ENCODE assay signal across 1 cellular context in genomic region chr1:233714631-233715217, GRCh38.
TF ChIP-seq lines count a peak whose summit lies in the region.

No MANE protein-coding gene starts in this region.

TF ChIP-seq in SK-N-SH, 30 proteins besides CTCF, POLR2A, EP300 and RAD21 (continued from another document):
- TF ChIP-seq, protein P1, sequence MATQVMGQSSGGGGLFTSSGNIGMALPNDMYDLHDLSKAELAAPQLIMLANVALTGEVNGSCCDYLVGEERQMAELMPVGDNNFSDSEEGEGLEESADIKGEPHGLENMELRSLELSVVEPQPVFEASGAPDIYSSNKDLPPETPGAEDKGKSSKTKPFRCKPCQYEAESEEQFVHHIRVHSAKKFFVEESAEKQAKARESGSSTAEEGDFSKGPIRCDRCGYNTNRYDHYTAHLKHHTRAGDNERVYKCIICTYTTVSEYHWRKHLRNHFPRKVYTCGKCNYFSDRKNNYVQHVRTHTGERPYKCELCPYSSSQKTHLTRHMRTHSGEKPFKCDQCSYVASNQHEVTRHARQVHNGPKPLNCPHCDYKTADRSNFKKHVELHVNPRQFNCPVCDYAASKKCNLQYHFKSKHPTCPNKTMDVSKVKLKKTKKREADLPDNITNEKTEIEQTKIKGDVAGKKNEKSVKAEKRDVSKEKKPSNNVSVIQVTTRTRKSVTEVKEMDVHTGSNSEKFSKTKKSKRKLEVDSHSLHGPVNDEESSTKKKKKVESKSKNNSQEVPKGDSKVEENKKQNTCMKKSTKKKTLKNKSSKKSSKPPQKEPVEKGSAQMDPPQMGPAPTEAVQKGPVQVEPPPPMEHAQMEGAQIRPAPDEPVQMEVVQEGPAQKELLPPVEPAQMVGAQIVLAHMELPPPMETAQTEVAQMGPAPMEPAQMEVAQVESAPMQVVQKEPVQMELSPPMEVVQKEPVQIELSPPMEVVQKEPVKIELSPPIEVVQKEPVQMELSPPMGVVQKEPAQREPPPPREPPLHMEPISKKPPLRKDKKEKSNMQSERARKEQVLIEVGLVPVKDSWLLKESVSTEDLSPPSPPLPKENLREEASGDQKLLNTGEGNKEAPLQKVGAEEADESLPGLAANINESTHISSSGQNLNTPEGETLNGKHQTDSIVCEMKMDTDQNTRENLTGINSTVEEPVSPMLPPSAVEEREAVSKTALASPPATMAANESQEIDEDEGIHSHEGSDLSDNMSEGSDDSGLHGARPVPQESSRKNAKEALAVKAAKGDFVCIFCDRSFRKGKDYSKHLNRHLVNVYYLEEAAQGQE (IDR thresholded peaks at IDR 0.05; ENCODE audit: low read depth, low read length), result no peak
- no peak for TF ChIP-seq POLR2AphosphoS5 (IDR thresholded peaks at IDR 0.05; ENCODE audit: low read depth, low read length)
- TF ChIP-seq ELF1 (IDR thresholded peaks at IDR 0.05), result no peak
- no peak for TF ChIP-seq GATA2 (CRISPR knock-in tag; IDR thresholded peaks at IDR 0.05)
- TF ChIP-seq GABPA (IDR thresholded peaks at IDR 0.05; ENCODE audit: low read depth), result no peak
- TF ChIP-seq TEAD4 (IDR thresholded peaks at IDR 0.05; ENCODE audit: borderline replicate concordance, insufficient read depth), result no peak
- no peak for TF ChIP-seq CHD2 (IDR thresholded peaks at IDR 0.05; ENCODE audit: low read length, partially characterized antibody)
- TF ChIP-seq, protein P2, sequence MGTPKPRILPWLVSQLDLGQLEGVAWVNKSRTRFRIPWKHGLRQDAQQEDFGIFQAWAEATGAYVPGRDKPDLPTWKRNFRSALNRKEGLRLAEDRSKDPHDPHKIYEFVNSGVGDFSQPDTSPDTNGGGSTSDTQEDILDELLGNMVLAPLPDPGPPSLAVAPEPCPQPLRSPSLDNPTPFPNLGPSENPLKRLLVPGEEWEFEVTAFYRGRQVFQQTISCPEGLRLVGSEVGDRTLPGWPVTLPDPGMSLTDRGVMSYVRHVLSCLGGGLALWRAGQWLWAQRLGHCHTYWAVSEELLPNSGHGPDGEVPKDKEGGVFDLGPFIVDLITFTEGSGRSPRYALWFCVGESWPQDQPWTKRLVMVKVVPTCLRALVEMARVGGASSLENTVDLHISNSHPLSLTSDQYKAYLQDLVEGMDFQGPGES (IDR thresholded peaks at IDR 0.05; ENCODE audit: low read depth, low read length), result no peak
- TF ChIP-seq RFX5 (IDR thresholded peaks at IDR 0.05; ENCODE audit: low read length), result no peak
- TF ChIP-seq USF2 (IDR thresholded peaks at IDR 0.05; ENCODE audit: borderline replicate concordance, low read depth, low read length), result no peak
